In the genomic region with DNA sequence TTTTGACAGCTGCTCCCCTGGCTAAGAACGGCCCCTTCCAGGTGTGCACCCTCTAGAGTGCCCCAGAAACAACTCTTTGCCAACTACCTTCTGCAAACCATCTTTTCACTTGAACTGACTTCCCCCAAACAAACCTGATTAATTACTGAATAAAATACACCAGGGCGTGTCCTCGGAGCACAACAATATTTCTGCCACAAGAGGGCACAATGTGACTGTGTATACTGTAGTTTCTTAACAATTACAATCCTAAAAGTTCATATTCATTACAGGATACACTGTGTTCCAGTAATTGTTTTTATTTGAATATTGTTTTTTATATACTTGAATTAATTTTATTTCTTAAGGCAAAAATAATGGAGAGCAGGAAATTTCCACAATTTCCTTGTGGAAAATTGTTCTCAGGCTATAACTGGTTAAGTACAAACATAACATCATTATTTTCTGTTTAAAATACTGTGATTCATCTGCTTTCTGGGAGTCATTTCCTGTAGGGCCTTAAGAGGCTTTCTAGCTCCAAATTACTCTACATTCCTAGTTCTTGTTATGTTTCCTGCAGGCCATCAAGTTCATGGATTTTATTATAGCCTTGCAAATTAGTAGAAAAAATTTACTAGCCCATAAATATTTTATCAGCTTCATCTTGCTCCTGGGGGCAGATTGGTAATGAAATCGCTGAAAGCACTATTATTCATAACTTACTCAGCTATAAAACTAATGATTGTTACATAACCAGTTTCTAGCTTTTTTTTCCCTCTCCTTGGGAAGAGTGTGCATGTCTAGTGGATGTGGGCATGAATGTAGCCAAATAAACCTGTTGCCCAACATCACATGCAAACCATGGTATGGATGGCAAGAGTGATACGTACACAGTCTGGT, we compare ENCODE assay signal across 8 cellular contexts. TPM values are rescaled to one million over a fixed set of nuclear protein-coding genes. Genes with fewer than 3 reads are reported as not detected.
A peak's percentile ranks its signal among the peaks of the same experiment; 100 is the strongest.
DNase-seq lines count a peak whose midpoint lies in the region; ATAC-seq and TF ChIP-seq lines count a peak whose summit lies in the region.

No MANE protein-coding gene starts in this region.

- no peak for ATAC-seq in GM21381 (IDR thresholded peaks at IDR 0.05; ENCODE audit: unreplicated experiment)

- DNase-seq in ACHN (peak; percentile 63), GM13976 (ENCODE audit: low spot score) (peak; percentile 65), NCI-H146 (lab: John Stamatoyannopoulos, UW) (peak; percentile 47), T-helper 9 cell (peak; percentile 15), iris pigment epithelial cell (ENCODE audit: low read depth) (peak; percentile 86)
- DNase-seq in stimulated activated CD4-positive, alpha-beta T cell treated with anti-CD3 and anti-CD28 coated beads, Interleukin-1b, Interleukin-23, amount 100 ng/mL, for 48 hours: peak; percentile 24

- TF ChIP-seq CTCF in GM13976 (IDR thresholded peaks at IDR 0.05; ENCODE audit: borderline replicate concordance, control extremely low read depth, extremely low read depth, insufficient read depth, missing control alignments): peak; percentile 64
- TF ChIP-seq CTCF in brain (conservative IDR thresholded peaks at IDR 0.05): peak; percentile 94 to 95

- peaks cover 0 to 3% (median 0%) of the 10 kb centered on the region in 5 experiments for H3K9me3 Mint-ChIP-seq in brain

- no peaks in the 10 kb centered on the region for H3K36me3 Mint-ChIP-seq in brain

- peaks cover 4% of the 10 kb centered on the region for H3K27me3 Mint-ChIP-seq in brain

- in situ Hi-C loops in ACHN (cut with HindIII; ENCODE audit: low pct_ligation_motif_present, low pct_unique_long_range_greater_than_20kb, low sequenced_read_pairs): loop anchor here (25.0 kb wide), 1 partner anchor 459 kb away; a partner anchor contains a TSS
- in situ Hi-C loops in GM13976 (cut with MboI; ENCODE audit: low sequenced_read_pairs, unreplicated experiment): loop anchor here (25.0 kb wide), 1 partner anchor 684 kb away; no protein-coding TSS in a partner anchor

- H3K4me3 Mint-ChIP-seq in brain: peak overlapping the region in 1 of 5 experiments; percentile 3

- peaks cover 35% of the 10 kb centered on the region for H3K4me1 Mint-ChIP-seq in brain

- H3K27ac Mint-ChIP-seq in brain: peak overlapping the region in 2 of 5 experiments; percentile 26 to 27

RNA-seq across cellular contexts. Expression of a gene that starts 51.9 kb away (rescaled TPM):
- polyA plus RNA-seq in brain (ENCODE audit: insufficient read depth, low read depth, low replicate concordance): 0.53 TPM

Comparison
In these comparisons a context has a peak if more than half of its experiments do, and no peak if none do; other contexts are left out.
1. DNase-seq: peak in every context shown above with its lines; median percentile 86 in iris pigment epithelial cell; 65 in GM13976; 63 in ACHN; 47 in NCI-H146; 24 in stimulated activated CD4-positive, alpha-beta T cell treated with anti-CD3 and anti-CD28 coated beads, Interleukin-1b, Interleukin-23, amount 100 ng/mL, for 48 hours; 15 in T-helper 9 cell.